Comparison of ENCODE assay signal across 7 cellular contexts in the genomic region with DNA sequence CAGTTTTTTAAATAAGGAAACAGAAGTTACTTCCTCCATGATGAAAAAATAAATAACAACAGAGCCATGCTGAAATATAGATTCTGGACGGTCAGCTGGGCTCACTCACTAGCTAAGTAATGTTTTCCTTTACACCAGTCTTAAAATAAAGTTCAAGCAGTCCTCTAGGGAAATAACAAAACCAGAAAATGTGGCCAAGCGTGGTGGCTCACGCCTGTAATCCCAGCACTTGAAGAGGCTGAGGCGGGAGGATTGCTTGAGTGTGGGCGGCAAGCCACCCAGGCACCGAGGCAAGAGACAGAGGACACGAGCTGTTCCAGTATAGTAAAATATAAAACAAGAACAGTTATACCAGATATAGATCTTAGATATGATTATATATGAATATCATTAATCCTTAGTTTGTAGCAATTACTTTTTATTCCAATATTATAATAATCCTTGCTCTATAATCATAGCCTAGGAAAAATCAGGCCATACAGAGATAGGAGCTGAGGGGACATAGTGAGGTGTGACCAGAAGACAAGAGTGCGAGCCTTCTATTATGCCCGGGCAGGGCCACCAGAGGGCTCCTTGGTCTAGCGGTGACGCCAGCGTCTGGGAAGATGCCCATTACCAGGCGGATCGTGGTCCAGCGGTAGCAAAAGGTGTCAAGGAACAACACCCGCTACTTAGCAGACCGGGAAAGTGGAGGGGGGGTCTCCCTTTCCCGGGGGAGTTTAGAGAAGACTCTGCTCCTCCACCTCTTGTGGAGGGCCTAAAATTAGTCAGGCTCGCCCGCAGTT. TPM values are rescaled to one million over a fixed set of nuclear protein-coding genes. Genes with fewer than 3 reads are reported as not detected.
"Had no signal": no experiment of that assay in that cellular context is flagged by ENCODE, and none has a peak within 500 bp of the region (broad histone marks: within the 10 kb centered on the region; RNA-seq: fewer than 3 reads in every experiment).

No MANE protein-coding gene starts in this region.

RNA-seq across cellular contexts. Expression of a gene that starts 28.4 kb away (rescaled TPM):
- total RNA-seq: activated CD4-positive, alpha-beta T cell treated with anti-CD3 and anti-CD28 coated beads, Interleukin-2, amount 10 ng/mL, durations not matched to agents 24 days and 14 days; activated CD8-positive, alpha-beta memory T cell treated with anti-CD3 and anti-CD28 coated beads, Interleukin-2, amount 10 ng/mL, durations not matched to agents 7 days and 5 days; activated T-helper 1 cell treated with anti-CD3 and anti-CD28 coated beads, Interleukin-12 subunit alpha, Interleukin-12 subunit beta, Interleukin-2, Interleukin-4 antibody, amounts not matched to agents 30 ng/mL and 10 ng/mL and 1 ng/mL, durations not matched to agents 14 hours and 24 hours and 36 hours; Right ventricle myocardium superior; SJCRH30 had no signal

RNA-seq across cellular contexts. Expression of a gene that starts 43.6 kb away (rescaled TPM):
- total RNA-seq: activated B cell treated with CpG ODN at 0.5 μM for 24 hours; activated CD4-positive, alpha-beta T cell treated with anti-CD3 and anti-CD28 coated beads, Interleukin-2, amount 10 ng/mL, durations not matched to agents 24 days and 14 days; activated CD8-positive, alpha-beta memory T cell treated with anti-CD3 and anti-CD28 coated beads, Interleukin-2, amount 10 ng/mL, durations not matched to agents 7 days and 5 days; activated T-helper 1 cell treated with anti-CD3 and anti-CD28 coated beads, Interleukin-12 subunit alpha, Interleukin-12 subunit beta, Interleukin-2, Interleukin-4 antibody, amounts not matched to agents 30 ng/mL and 10 ng/mL and 1 ng/mL, durations not matched to agents 14 hours and 24 hours and 36 hours; SJCRH30; T-helper 1 cell treated with Interleukin-12 subunit alpha and Interleukin-12 subunit beta and Interleukin-4 antibody, amounts not matched to agents 30 ng/mL and 1 ng/mL, for 36 hours had no signal
